ENCODE assay signal across 25 cellular contexts in the genomic region with DNA sequence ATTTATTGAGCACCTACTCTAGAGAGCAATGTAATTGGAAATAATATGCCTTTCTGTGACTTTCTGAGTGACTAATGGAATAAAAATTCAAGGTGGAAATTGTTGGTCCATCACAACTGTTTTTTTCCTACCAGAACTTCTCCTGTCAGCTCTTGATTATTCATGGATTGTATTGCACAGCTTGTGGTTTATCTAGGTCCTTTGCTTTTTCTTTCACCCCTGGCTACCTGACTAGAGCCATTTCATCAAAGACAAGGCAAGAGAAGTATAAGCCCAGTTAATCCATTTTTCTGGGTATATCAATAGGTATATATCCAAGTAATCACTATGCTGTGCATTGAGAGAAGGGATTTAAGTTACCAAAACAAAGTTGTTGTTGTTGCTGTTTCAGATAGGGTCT.
"Had no signal": no experiment of that assay in that cellular context is flagged by ENCODE, and none has a peak within 500 bp of the region (broad histone marks: within the 10 kb centered on the region; RNA-seq: fewer than 3 reads in every experiment).

No MANE protein-coding gene starts in this region.

- DNase-seq: hippocampal formation; kidney glomerular epithelial cell; left colon; left lung; lower lobe of right lung; mammary epithelial cell; mesenchymal stem cell; naive thymus-derived CD8-positive, alpha-beta T cell; nucleus accumbens; pancreas; posterior cingulate gyrus; retina; right cardiac atrium; stimulated activated CD4-positive, alpha-beta T cell treated with anti-CD3 and anti-CD28 coated beads, Interleukin-12 subunit alpha, Interleukin-12 subunit beta, amount 100 ng/mL, for 4 hours; stimulated activated CD4-positive, alpha-beta T cell treated with anti-CD3 and anti-CD28 coated beads, Interleukin-15, amount 100 ng/mL, for 24 hours; stimulated activated CD4-positive, alpha-beta T cell treated with anti-CD3 and anti-CD28 coated beads, Interleukin-4, amount 100 ng/mL, for 4 hours; stimulated activated CD8-positive, alpha-beta memory T cell treated with anti-CD3 and anti-CD28 coated beads, Interleukin-4, amount 100 ng/mL, for 48 hours; stimulated activated naive CD4-positive, alpha-beta T cell treated with Interleukin-2 at 50 U/mL for 16 hours; substantia nigra; uterus had no signal

- ATAC-seq: left colon; left lung; lower lobe of right lung; naive thymus-derived CD8-positive, alpha-beta T cell; pancreas; right cardiac atrium; sciatic nerve; stimulated activated memory B cell treated with anti-CD40 and anti-IgM and Interleukin-4, amounts not matched to agents 10 μg/mL and 1 μg/mL and 100 μg/mL, for 72 hours had no signal

- H3K4me1 Mint-ChIP-seq: nephron; neural crest cell; stimulated activated memory B cell treated with anti-CD40 and anti-IgM and Interleukin-4, amounts not matched to agents 10 μg/mL and 1 μg/mL and 100 μg/mL, for 72 hours had no signal

- H3K4me3 Mint-ChIP-seq: naive thymus-derived CD8-positive, alpha-beta T cell; nephron; neural crest cell; stimulated activated memory B cell treated with anti-CD40 and anti-IgM and Interleukin-4, amounts not matched to agents 10 μg/mL and 1 μg/mL and 100 μg/mL, for 72 hours; type B pancreatic cell had no signal

- H3K27me3 Mint-ChIP-seq: naive thymus-derived CD8-positive, alpha-beta T cell; stimulated activated memory B cell treated with anti-CD40 and anti-IgM and Interleukin-4, amounts not matched to agents 10 μg/mL and 1 μg/mL and 100 μg/mL, for 72 hours; type B pancreatic cell had no signal

- H3K27ac Mint-ChIP-seq: naive thymus-derived CD8-positive, alpha-beta T cell; nephron; stimulated activated memory B cell treated with anti-CD40 and anti-IgM and Interleukin-4, amounts not matched to agents 10 μg/mL and 1 μg/mL and 100 μg/mL, for 72 hours; type B pancreatic cell had no signal
